ENCODE assay signal across 29 cellular contexts in the genomic region with DNA sequence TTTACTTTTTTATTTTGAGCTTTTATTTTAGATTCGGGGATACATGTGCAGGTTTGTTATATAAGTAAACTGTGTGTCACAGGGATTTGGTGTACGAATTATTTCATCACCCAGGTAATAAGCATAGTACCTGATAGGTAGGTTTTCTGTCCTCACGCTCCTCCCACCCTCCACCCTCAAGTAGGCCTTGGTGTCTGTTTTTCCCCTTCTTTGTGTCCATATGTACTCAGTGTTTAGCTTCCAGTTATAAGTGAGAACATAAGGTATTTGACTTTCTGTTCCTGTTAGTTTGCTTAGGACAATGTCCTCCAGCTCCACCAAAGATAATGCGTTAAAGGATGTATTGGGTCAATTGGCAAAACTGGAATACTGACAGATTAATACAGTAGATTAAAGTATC. TPM values are rescaled to one million over a fixed set of nuclear protein-coding genes. Genes with fewer than 3 reads are reported as not detected.
"Had no signal": no experiment of that assay in that cellular context is flagged by ENCODE, and none has a peak within 500 bp of the region (broad histone marks: within the 10 kb centered on the region; RNA-seq: fewer than 3 reads in every experiment).

No MANE protein-coding gene starts in this region.

- H3K4me1 ChIP-seq: neural progenitor cell, psoas muscle, suprapubic skin, transverse colon, upper lobe of right lung, uterus had no signal

- H3K9me3 ChIP-seq: pancreas, psoas muscle, spleen, suprapubic skin, testis, tibial artery, transverse colon, upper lobe of right lung, uterus had no signal

- DNase-seq: naive thymus-derived CD4-positive, alpha-beta T cell; natural killer cell; pancreas; psoas muscle; right cardiac atrium; spleen; stimulated activated CD4-positive, alpha-beta T cell treated with anti-CD3 and anti-CD28 coated beads, Interleukin-12 subunit alpha, Interleukin-12 subunit beta, amount 100 ng/mL, for 4 hours; stimulated activated CD4-positive, alpha-beta T cell treated with anti-CD3 and anti-CD28 coated beads, Interleukin-1b, Interleukin-23, amount 100 ng/mL, for 48 hours; stimulated activated CD4-positive, alpha-beta T cell treated with anti-CD3 and anti-CD28 coated beads, Interleukin-4, amount 100 ng/mL, for 1 hour; stimulated activated CD4-positive, alpha-beta T cell treated with anti-CD3 and anti-CD28 coated beads, Interleukin-4, amount 100 ng/mL, for 4 hours; stimulated activated CD8-positive, alpha-beta memory T cell treated with anti-CD3 and anti-CD28 coated beads, Interleukin-4, amount 100 ng/mL, for 48 hours; stimulated activated naive CD4-positive, alpha-beta T cell; stimulated activated naive CD8-positive, alpha-beta T cell treated with anti-CD3 and anti-CD28 coated beads, Interleukin-15, amount 100 ng/mL, for 72 hours; stimulated activated naive CD8-positive, alpha-beta T cell treated with anti-CD3 and anti-CD28 coated beads, Interleukin-15, Interleukin-2, amounts not matched to agents 100 U/mL and 50 U/mL, for 24 hours; substantia nigra; testis; tibial artery; transverse colon; upper lobe of right lung; uterus had no signal

- H3K4me2 ChIP-seq: neural progenitor cell, smooth muscle cell had no signal

- H2AFZ ChIP-seq: neural progenitor cell had no signal

- ATAC-seq: naive thymus-derived CD4-positive, alpha-beta T cell; natural killer cell; pancreas; psoas muscle; right cardiac atrium; sciatic nerve; stimulated activated memory B cell treated with anti-CD40 and anti-IgM and Interleukin-4, amounts not matched to agents 10 μg/mL and 1 μg/mL and 100 μg/mL, for 72 hours; stimulated activated naive CD8-positive, alpha-beta T cell treated with anti-CD3 and anti-CD28 coated beads, Interleukin-15, amount 100 ng/mL, for 72 hours; stimulated activated naive CD8-positive, alpha-beta T cell treated with anti-CD3 and anti-CD28 coated beads, Interleukin-15, Interleukin-2, amounts not matched to agents 100 U/mL and 50 U/mL, for 24 hours; upper lobe of right lung had no signal

- H3K36me3 ChIP-seq: neural progenitor cell, pancreas, spleen, suprapubic skin, tibial artery, transverse colon, upper lobe of right lung, uterus had no signal

- H3K9ac ChIP-seq: neural progenitor cell had no signal

- H3K27me3 ChIP-seq: neural progenitor cell, pancreas, spleen, suprapubic skin, testis, tibial artery, transverse colon, upper lobe of right lung, uterus had no signal

- H3K27ac ChIP-seq: neural progenitor cell, pancreas, psoas muscle, skin epidermis, spleen, suprapubic skin, testis, tibial artery, transverse colon, upper lobe of right lung, uterus had no signal

- H3K4me3 ChIP-seq: neural progenitor cell, pancreas, psoas muscle, skin epidermis, smooth muscle cell, spleen, suprapubic skin, testis, tibial artery, transverse colon, upper lobe of right lung, uterus had no signal

RNA-seq across cellular contexts. Expression of a gene that starts 5.8 kb away (rescaled TPM):
- total RNA-seq: natural killer cell, osteocyte, pancreas, posterior vena cava, renal cortical epithelial cell, smooth muscle cell, suprapubic skin had no signal

RNA-seq across cellular contexts. Expression of a gene that starts 33.2 kb away (rescaled TPM):
- total RNA-seq: natural killer cell, osteocyte, pancreas, renal cortical epithelial cell, suprapubic skin had no signal

RNA-seq across cellular contexts. Expression of a gene that starts 41.6 kb away (rescaled TPM):
- total RNA-seq: naive thymus-derived CD4-positive, alpha-beta T cell; natural killer cell; smooth muscle cell had no signal
